In genomic region chr1:235766794-235767285, GRCh38 we compare ENCODE assay signal across 28 cellular contexts.
"Had no signal": no experiment of that assay in that cellular context is flagged by ENCODE, and none has a peak within 500 bp of the region (broad histone marks: within the 10 kb centered on the region; RNA-seq: fewer than 3 reads in every experiment).

No MANE protein-coding gene starts in this region.

- H3K4me2 ChIP-seq: hepatocyte, smooth muscle cell had no signal

- H3K9me3 ChIP-seq: esophagus muscularis mucosa, gastroesophageal sphincter, heart left ventricle, mucosa of descending colon, neutrophil, pancreas, testis, tibial artery had no signal

- H3K27me3 ChIP-seq: esophagus muscularis mucosa, foreskin keratinocyte, gastroesophageal sphincter, heart left ventricle, hepatocyte, neutrophil, pancreas, testis, tibial artery had no signal

- H3K27me3 Mint-ChIP-seq: memory B cell; naive B cell; natural killer cell treated with Interleukin-12 subunit alpha and Interleukin-12 subunit beta and Interleukin-15 and Interleukin-18, amount 100 ng/mL, for 72 hours; progenitor cell of endocrine pancreas; type B pancreatic cell had no signal

- DNase-seq: dermis blood vessel endothelial cell; effector memory CD4-positive, alpha-beta T cell; foreskin keratinocyte; heart left ventricle; kidney; mucosa of descending colon; naive B cell; pancreas; stimulated activated CD4-positive, alpha-beta T cell treated with anti-CD3 and anti-CD28 coated beads, Interleukin-12 subunit alpha, Interleukin-12 subunit beta, amount 100 ng/mL, for 4 hours; stimulated activated CD4-positive, alpha-beta T cell treated with anti-CD3 and anti-CD28 coated beads, Interleukin-1b, Interleukin-23, amount 100 ng/mL, for 48 hours; stimulated activated CD4-positive, alpha-beta T cell treated with anti-CD3 and anti-CD28 coated beads, Interleukin-4, amount 100 ng/mL, for 1 hour; stimulated activated CD8-positive, alpha-beta memory T cell treated with anti-CD3 and anti-CD28 coated beads, Interleukin-4, amount 100 ng/mL, for 48 hours; stimulated activated naive CD8-positive, alpha-beta T cell treated with anti-CD3 and anti-CD28 coated beads, Interleukin-15, Interleukin-2, amounts not matched to agents 100 U/mL and 50 U/mL, for 24 hours; testis; tibial artery had no signal

- H2AFZ ChIP-seq: hepatocyte had no signal

- ATAC-seq: foreskin keratinocyte; gastroesophageal sphincter; heart left ventricle; mucosa of descending colon; pancreas; sciatic nerve; stimulated activated naive CD8-positive, alpha-beta T cell treated with anti-CD3 and anti-CD28 coated beads, Interleukin-15, Interleukin-2, amounts not matched to agents 100 U/mL and 50 U/mL, for 24 hours had no signal

- H3K27ac Mint-ChIP-seq: progenitor cell of endocrine pancreas, type B pancreatic cell had no signal

- H3K4me1 Mint-ChIP-seq: neural crest cell had no signal

- H3K79me2 ChIP-seq: hepatocyte had no signal

- H3K36me3 Mint-ChIP-seq: type B pancreatic cell had no signal

- FAIRE-seq: endothelial cell of umbilical vein, kidney, pancreas had no signal

- H3K4me3 Mint-ChIP-seq: memory B cell, naive B cell, neural crest cell, type B pancreatic cell had no signal

- H3K27ac ChIP-seq: esophagus muscularis mucosa, foreskin keratinocyte, gastroesophageal sphincter, heart left ventricle, hepatocyte, neutrophil, pancreas, testis, tibial artery had no signal

- H3K4me1 ChIP-seq: esophagus muscularis mucosa, gastroesophageal sphincter, heart left ventricle, pancreas, testis, tibial artery had no signal

- H3K4me3 ChIP-seq: esophagus muscularis mucosa, gastroesophageal sphincter, heart left ventricle, hepatocyte, lung, mucosa of descending colon, pancreas, smooth muscle cell, testis, tibial artery had no signal

- H3K9me3 Mint-ChIP-seq: memory B cell; naive B cell; natural killer cell treated with Interleukin-12 subunit alpha and Interleukin-12 subunit beta and Interleukin-15 and Interleukin-18, amount 100 ng/mL, for 72 hours; neural crest cell; type B pancreatic cell had no signal
